Comparison of ENCODE assay signal across 1 cellular context in the genomic region with DNA sequence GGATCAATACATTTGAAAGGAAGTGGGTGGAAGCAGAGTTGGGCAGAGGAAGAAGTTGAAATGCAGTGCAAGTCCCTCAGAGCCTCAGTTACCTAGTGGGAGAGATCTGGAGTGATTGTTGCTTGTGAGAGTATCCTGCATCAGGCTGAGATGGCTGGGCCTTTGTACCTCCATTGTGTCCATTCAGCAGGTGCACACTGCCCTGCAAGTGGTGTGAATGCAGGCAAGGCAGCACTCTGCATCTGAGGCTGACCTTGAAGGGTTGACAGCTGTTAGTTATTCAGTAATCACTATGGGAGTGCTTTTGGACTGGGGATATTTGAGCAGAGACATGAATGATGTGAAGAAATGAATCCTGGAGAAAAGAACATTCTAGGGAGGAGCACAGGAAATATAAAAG.
A peak's percentile ranks its signal among the peaks of the same experiment; 100 is the strongest.
TF ChIP-seq lines count a peak whose summit lies in the region.

No MANE protein-coding gene starts in this region.

TF ChIP-seq in HepG2, 621 proteins besides CTCF, POLR2A, EP300 and RAD21:
- TF ChIP-seq REPIN1 (CRISPR knock-in tag; IDR thresholded peaks at IDR 0.05; ENCODE audit: borderline replicate concordance, low read depth) (0 out of 2 replicates have a peak, but pooled peaks have one; percentile 36), PHF5A (CRISPR knock-in tag; IDR thresholded peaks at IDR 0.05; ENCODE audit: low read depth, unreplicated experiment) (peak; percentile 39), HDAC2 (CRISPR knock-in tag; IDR thresholded peaks at IDR 0.05) (0 out of 2 replicates have a peak, but pooled peaks have one; percentile 15), HNF4G (IDR thresholded peaks at IDR 0.05; ENCODE audit: borderline replicate concordance, low read depth, low read length) (no peak), HNF4G (CRISPR knock-in tag; IDR thresholded peaks at IDR 0.05; ENCODE audit: borderline replicate concordance, low read depth) (no peak), GATAD2A (CRISPR knock-in tag; IDR thresholded peaks at IDR 0.05) (peak; percentile 50; the same call in 1 of the 2 replicates), FOSL2 (CRISPR knock-in tag; IDR thresholded peaks at IDR 0.05) (0 out of 2 replicates have a peak, but pooled peaks have one; percentile 8), ZSCAN9 (CRISPR knock-in tag; IDR thresholded peaks at IDR 0.05; ENCODE audit: borderline replicate concordance) (no peak), SAP130 (CRISPR knock-in tag; IDR thresholded peaks at IDR 0.05; ENCODE audit: low read depth) (peak; percentile 33), SOX5 (CRISPR knock-in tag; IDR thresholded peaks at IDR 0.05; ENCODE audit: borderline replicate concordance) (0 out of 2 replicates have a peak, but pooled peaks have one; percentile 17), SALL1 (CRISPR knock-in tag; IDR thresholded peaks at IDR 0.05) (peak; percentile 52; the same call in 1 of the 2 replicates), ZMYM4 (CRISPR knock-in tag; IDR thresholded peaks at IDR 0.05) (0 out of 2 replicates have a peak, but pooled peaks have one; percentile 19), ZNF24 (IDR thresholded peaks at IDR 0.05) (peak; percentile 49; the same call in 1 of the 2 replicates), ETV5 (CRISPR knock-in tag; IDR thresholded peaks at IDR 0.05; ENCODE audit: borderline replicate concordance) (no peak), HNF4A (CRISPR knock-in tag; IDR thresholded peaks at IDR 0.05) (peak; percentile 19; the same call in 1 of the 2 replicates), PCBP1 (IDR thresholded peaks at IDR 0.05; ENCODE audit: borderline replicate concordance, low read depth, low read length) (no peak), TAF1 (CRISPR knock-in tag; IDR thresholded peaks at IDR 0.05) (no peak), SOX13 (IDR thresholded peaks at IDR 0.05) (no peak), SOX13 (CRISPR knock-in tag; conservative IDR thresholded peaks at IDR 0.05 in 1 of 2, IDR thresholded peaks at IDR 0.05 in 1 of 2) (peak in 1 of 2 experiments; percentile 33; a peak in 1 of 4 replicates), ZNF629 (CRISPR knock-in tag; conservative IDR thresholded peaks at IDR 0.05) (peak; percentile 68)
- TF ChIP-seq, protein P1, sequence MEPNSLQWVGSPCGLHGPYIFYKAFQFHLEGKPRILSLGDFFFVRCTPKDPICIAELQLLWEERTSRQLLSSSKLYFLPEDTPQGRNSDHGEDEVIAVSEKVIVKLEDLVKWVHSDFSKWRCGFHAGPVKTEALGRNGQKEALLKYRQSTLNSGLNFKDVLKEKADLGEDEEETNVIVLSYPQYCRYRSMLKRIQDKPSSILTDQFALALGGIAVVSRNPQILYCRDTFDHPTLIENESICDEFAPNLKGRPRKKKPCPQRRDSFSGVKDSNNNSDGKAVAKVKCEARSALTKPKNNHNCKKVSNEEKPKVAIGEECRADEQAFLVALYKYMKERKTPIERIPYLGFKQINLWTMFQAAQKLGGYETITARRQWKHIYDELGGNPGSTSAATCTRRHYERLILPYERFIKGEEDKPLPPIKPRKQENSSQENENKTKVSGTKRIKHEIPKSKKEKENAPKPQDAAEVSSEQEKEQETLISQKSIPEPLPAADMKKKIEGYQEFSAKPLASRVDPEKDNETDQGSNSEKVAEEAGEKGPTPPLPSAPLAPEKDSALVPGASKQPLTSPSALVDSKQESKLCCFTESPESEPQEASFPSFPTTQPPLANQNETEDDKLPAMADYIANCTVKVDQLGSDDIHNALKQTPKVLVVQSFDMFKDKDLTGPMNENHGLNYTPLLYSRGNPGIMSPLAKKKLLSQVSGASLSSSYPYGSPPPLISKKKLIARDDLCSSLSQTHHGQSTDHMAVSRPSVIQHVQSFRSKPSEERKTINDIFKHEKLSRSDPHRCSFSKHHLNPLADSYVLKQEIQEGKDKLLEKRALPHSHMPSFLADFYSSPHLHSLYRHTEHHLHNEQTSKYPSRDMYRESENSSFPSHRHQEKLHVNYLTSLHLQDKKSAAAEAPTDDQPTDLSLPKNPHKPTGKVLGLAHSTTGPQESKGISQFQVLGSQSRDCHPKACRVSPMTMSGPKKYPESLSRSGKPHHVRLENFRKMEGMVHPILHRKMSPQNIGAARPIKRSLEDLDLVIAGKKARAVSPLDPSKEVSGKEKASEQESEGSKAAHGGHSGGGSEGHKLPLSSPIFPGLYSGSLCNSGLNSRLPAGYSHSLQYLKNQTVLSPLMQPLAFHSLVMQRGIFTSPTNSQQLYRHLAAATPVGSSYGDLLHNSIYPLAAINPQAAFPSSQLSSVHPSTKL (CRISPR knock-in tag; IDR thresholded peaks at IDR 0.05), result peak; percentile 21; the same call in 1 of the 2 replicates
- TF ChIP-seq, protein P2, sequence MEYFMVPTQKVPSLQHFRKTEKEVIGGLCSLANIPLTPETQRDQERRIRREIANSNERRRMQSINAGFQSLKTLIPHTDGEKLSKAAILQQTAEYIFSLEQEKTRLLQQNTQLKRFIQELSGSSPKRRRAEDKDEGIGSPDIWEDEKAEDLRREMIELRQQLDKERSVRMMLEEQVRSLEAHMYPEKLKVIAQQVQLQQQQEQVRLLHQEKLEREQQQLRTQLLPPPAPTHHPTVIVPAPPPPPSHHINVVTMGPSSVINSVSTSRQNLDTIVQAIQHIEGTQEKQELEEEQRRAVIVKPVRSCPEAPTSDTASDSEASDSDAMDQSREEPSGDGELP (IDR thresholded peaks at IDR 0.05; ENCODE audit: borderline replicate concordance, low read depth), result peak; percentile 72; the same call in 1 of the 2 replicates
- TF ChIP-seq, protein P3, sequence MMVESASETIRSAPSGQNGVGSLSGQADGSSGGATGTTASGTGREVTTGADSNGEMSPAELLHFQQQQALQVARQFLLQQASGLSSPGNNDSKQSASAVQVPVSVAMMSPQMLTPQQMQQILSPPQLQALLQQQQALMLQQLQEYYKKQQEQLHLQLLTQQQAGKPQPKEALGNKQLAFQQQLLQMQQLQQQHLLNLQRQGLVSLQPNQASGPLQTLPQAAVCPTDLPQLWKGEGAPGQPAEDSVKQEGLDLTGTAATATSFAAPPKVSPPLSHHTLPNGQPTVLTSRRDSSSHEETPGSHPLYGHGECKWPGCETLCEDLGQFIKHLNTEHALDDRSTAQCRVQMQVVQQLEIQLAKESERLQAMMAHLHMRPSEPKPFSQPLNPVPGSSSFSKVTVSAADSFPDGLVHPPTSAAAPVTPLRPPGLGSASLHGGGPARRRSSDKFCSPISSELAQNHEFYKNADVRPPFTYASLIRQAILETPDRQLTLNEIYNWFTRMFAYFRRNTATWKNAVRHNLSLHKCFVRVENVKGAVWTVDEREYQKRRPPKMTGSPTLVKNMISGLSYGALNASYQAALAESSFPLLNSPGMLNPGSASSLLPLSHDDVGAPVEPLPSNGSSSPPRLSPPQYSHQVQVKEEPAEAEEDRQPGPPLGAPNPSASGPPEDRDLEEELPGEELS (CRISPR knock-in tag; IDR thresholded peaks at IDR 0.05), result 0 out of 2 replicates have a peak, but pooled peaks have one; percentile 9
- TF ChIP-seq, protein P4, sequence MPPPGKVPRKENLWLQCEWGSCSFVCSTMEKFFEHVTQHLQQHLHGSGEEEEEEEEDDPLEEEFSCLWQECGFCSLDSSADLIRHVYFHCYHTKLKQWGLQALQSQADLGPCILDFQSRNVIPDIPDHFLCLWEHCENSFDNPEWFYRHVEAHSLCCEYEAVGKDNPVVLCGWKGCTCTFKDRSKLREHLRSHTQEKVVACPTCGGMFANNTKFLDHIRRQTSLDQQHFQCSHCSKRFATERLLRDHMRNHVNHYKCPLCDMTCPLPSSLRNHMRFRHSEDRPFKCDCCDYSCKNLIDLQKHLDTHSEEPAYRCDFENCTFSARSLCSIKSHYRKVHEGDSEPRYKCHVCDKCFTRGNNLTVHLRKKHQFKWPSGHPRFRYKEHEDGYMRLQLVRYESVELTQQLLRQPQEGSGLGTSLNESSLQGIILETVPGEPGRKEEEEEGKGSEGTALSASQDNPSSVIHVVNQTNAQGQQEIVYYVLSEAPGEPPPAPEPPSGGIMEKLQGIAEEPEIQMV (CRISPR knock-in tag; IDR thresholded peaks at IDR 0.05; ENCODE audit: low read depth), result no peak
- TF ChIP-seq, protein P5, sequence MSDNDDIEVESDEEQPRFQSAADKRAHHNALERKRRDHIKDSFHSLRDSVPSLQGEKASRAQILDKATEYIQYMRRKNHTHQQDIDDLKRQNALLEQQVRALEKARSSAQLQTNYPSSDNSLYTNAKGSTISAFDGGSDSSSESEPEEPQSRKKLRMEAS (IDR thresholded peaks at IDR 0.05), result 0 out of 2 replicates have a peak, but pooled peaks have one; percentile 14
- TF ChIP-seq, protein P6, sequence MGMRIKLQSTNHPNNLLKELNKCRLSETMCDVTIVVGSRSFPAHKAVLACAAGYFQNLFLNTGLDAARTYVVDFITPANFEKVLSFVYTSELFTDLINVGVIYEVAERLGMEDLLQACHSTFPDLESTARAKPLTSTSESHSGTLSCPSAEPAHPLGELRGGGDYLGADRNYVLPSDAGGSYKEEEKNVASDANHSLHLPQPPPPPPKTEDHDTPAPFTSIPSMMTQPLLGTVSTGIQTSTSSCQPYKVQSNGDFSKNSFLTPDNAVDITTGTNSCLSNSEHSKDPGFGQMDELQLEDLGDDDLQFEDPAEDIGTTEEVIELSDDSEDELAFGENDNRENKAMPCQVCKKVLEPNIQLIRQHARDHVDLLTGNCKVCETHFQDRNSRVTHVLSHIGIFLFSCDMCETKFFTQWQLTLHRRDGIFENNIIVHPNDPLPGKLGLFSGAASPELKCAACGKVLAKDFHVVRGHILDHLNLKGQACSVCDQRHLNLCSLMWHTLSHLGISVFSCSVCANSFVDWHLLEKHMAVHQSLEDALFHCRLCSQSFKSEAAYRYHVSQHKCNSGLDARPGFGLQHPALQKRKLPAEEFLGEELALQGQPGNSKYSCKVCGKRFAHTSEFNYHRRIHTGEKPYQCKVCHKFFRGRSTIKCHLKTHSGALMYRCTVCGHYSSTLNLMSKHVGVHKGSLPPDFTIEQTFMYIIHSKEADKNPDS (CRISPR knock-in tag; IDR thresholded peaks at IDR 0.05), result no peak
